15 cellular contexts compared by ENCODE assay signal in the genomic region with DNA sequence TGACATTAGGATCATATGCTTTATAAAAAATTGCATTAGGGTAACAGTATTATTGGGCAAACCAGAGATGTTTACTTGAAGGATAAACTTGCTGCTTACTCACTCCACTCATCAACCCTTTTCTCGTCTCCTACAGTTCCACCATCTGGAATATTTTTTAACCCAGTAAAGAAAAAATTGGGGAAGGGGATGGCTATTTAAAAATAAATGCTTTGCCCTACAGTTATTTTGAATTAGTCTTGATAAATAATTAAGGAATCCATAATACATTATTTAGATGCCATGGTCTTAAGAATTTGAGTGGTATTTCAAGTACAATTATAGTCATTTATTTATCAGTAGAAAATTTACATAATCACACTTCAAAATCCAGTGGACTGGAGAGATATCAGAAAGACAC.
DNase-seq lines count a peak whose midpoint lies in the region.
"Had no signal": no experiment of that assay in that cellular context is flagged by ENCODE, and none has a peak within 500 bp of the region (broad histone marks: within the 10 kb centered on the region; RNA-seq: fewer than 3 reads in every experiment).

No MANE protein-coding gene starts in this region.

- H3K27ac ChIP-seq in angular gyrus (ENCODE audit: low read depth, low read length) = peak overlapping the region; percentile 62
- H3K27ac ChIP-seq: A549, C4-2B had no signal

- peak; percentile 7 for DNase-seq in astrocyte of the hippocampus (ENCODE audit: low read depth, low spot score)
- DNase-seq in globus pallidus (ENCODE audit: low spot score) = peak; percentile 51
- DNase-seq in superior temporal gyrus (ENCODE audit: extremely low spot score) = peak; percentile 67
- DNase-seq in NCI-H1105 treated with DMSO at 0.1 percent for 48 hours (lab: John Stamatoyannopoulos, UW) = no peak
- no peak for DNase-seq in T-helper 1 cell
- no peak for DNase-seq in NCI-H1417 (lab: John Stamatoyannopoulos, UW)
- DNase-seq: BE2C; CD4-positive, alpha-beta memory T cell; DND-41; GF-D8; GOT3; H9 had no signal

Comparison
In these comparisons a context has a peak if more than half of its experiments do, and no peak if none do; other contexts are left out.
1. DNase-seq: peak in astrocyte of the hippocampus (single experiment), globus pallidus (single experiment) and superior temporal gyrus (single experiment); none in NCI-H1105 treated with DMSO at 0.1 percent for 48 hours (single experiment), T-helper 1 cell (0 of 5) and NCI-H1417 (0 of 3).